In genomic region chr3:197440717-197441303, GRCh38 we compare ENCODE assay signal across 24 cellular contexts.
"Had no signal": no experiment of that assay in that cellular context is flagged by ENCODE, and none has a peak within 500 bp of the region (broad histone marks: within the 10 kb centered on the region; RNA-seq: fewer than 3 reads in every experiment).

No MANE protein-coding gene starts in this region.

- H3K4me3 ChIP-seq: coronary artery, dorsolateral prefrontal cortex, esophagus muscularis mucosa, gastroesophageal sphincter, heart left ventricle, hepatocyte, lower lobe of right lung had no signal

- H3K27ac ChIP-seq: coronary artery, dorsolateral prefrontal cortex, esophagus muscularis mucosa, foreskin keratinocyte, gastroesophageal sphincter, heart left ventricle, hepatocyte, lower lobe of right lung had no signal

- H3K79me2 ChIP-seq: hepatocyte had no signal

- FAIRE-seq: colon, endothelial cell of umbilical vein, frontal cortex, kidney had no signal

- DNase-seq: dermis blood vessel endothelial cell; dorsolateral prefrontal cortex; effector CD4-positive, alpha-beta T cell; effector memory CD4-positive, alpha-beta T cell; foreskin keratinocyte; heart left ventricle; hypothalamus; immature natural killer cell; islet precursor cell; kidney; kidney glomerular epithelial cell; left colon; left ventricle myocardium superior; lower lobe of right lung; mesendoderm; midbrain had no signal

- H3K4me1 ChIP-seq: esophagus muscularis mucosa, foreskin keratinocyte, gastroesophageal sphincter, heart left ventricle, lower lobe of right lung had no signal

- H3K36me3 Mint-ChIP-seq: immature natural killer cell had no signal

- H3K9me3 ChIP-seq: esophagus muscularis mucosa, gastroesophageal sphincter, heart left ventricle, lower lobe of right lung had no signal

- H3K4me3 Mint-ChIP-seq: immature natural killer cell had no signal

- H3K36me3 ChIP-seq: esophagus muscularis mucosa, gastroesophageal sphincter, heart left ventricle, lower lobe of right lung had no signal

- H3K27ac Mint-ChIP-seq: immature natural killer cell had no signal

- H2AFZ ChIP-seq: hepatocyte had no signal

- H3K4me1 Mint-ChIP-seq: immature natural killer cell had no signal

- H3K4me2 ChIP-seq: hepatocyte had no signal

- H3K27me3 ChIP-seq: heart left ventricle, hepatocyte had no signal

- ATAC-seq: foreskin keratinocyte, gastroesophageal sphincter, heart left ventricle, left colon, left lobe of liver, left ventricle myocardium superior, lower lobe of right lung had no signal
